Comparison of ENCODE assay signal across 25 cellular contexts in genomic region chr3:129173206-129173605, GRCh38. TPM values are rescaled to one million over a fixed set of nuclear protein-coding genes. Genes with fewer than 3 reads are reported as not detected.
DNase-seq lines count a peak whose midpoint lies in the region; ATAC-seq and TF ChIP-seq lines count a peak whose summit lies in the region.
"Had no signal": no experiment of that assay in that cellular context is flagged by ENCODE, and none has a peak within 500 bp of the region (broad histone marks: within the 10 kb centered on the region; RNA-seq: fewer than 3 reads in every experiment).

No MANE protein-coding gene starts in this region.

- no peak overlapping the region for H3K27ac ChIP-seq in CD4-positive, alpha-beta T cell (ENCODE audit: low read depth, low read length)
- H3K27ac ChIP-seq in GM23248 (0 out of 2 replicates have a peak overlapping the region, but pooled peaks have one; percentile 0), osteoblast (ENCODE audit: low read depth, low read length) (peak overlapping the region; percentile 50)
- H3K27ac ChIP-seq: breast epithelium, epithelial cell of prostate, foreskin keratinocyte, KMS-11, upper lobe of right lung, VCaP had no signal

- H3K9ac ChIP-seq in GM23248, result peak overlapping the region; percentile 4; the same call in 1 of the 2 replicates
- H3K9ac ChIP-seq: KMS-11 had no signal

- peaks cover 93% of the 10 kb centered on the region for H3K36me3 Mint-ChIP-seq in CD4-positive, alpha-beta T cell (ENCODE audit: low read depth)
- peaks cover 16% of the 10 kb centered on the region for H3K36me3 Mint-ChIP-seq in chondrocyte (ENCODE audit: low read depth)

- peaks cover 14% of the 10 kb centered on the region for H3K4me1 ChIP-seq in GM23248 (ENCODE audit: insufficient read depth)
- peaks cover 5% of the 10 kb centered on the region for H3K4me1 ChIP-seq in osteoblast (ENCODE audit: insufficient read depth, low read length)

- peaks cover 48% of the 10 kb centered on the region for H3K36me3 ChIP-seq in GM23248 (ENCODE audit: low read depth)
- H3K36me3 ChIP-seq in osteoblast (ENCODE audit: insufficient read depth, low read length), result peaks cover 45% of the 10 kb centered on the region

- CTCF ChIA-PET in CD4-positive, alpha-beta T cell (lab: Charles Lee), result no interaction called here

- H3K4me3 ChIP-seq in GM23248 (no peak overlapping the region), osteoblast (ENCODE audit: insufficient read depth, low read length) (no peak overlapping the region)
- H3K4me3 ChIP-seq: upper lobe of right lung had no signal

- in situ Hi-C loops in GM23248 (cut with MboI), result no loop called here

- H3K9me3 ChIP-seq in CD4-positive, alpha-beta T cell (ENCODE audit: control insufficient read depth, low read length), result no peaks in the 10 kb centered on the region
- H3K9me3 ChIP-seq in GM23248 (ENCODE audit: low read depth) (no peaks in the 10 kb centered on the region), osteoblast (ENCODE audit: low read depth, low read length) (no peaks in the 10 kb centered on the region)
- H3K9me3 ChIP-seq: breast epithelium, stomach, upper lobe of right lung had no signal

- no peaks in the 10 kb centered on the region for H3K27me3 ChIP-seq in CD4-positive, alpha-beta T cell (ENCODE audit: control insufficient read depth, insufficient read depth, low read length)
- H3K27me3 ChIP-seq in GM23248 (replicated peaks; ENCODE audit: insufficient read depth) (no peaks in the 10 kb centered on the region), osteoblast (ENCODE audit: insufficient read depth, low read length) (no peaks in the 10 kb centered on the region)
- H3K27me3 ChIP-seq: breast epithelium, foreskin keratinocyte, stomach, upper lobe of right lung had no signal

- no peak overlapping the region for H3K4me3 Mint-ChIP-seq in CD4-positive, alpha-beta T cell
- H3K4me3 Mint-ChIP-seq in chondrocyte (ENCODE audit: unreplicated experiment), result peak overlapping the region; percentile 4
- H3K4me3 Mint-ChIP-seq: nephron progenitor cell had no signal

- H3K4me1 Mint-ChIP-seq in CD4-positive, alpha-beta T cell (ENCODE audit: low read depth), result peaks cover 70% of the 10 kb centered on the region
- H3K4me1 Mint-ChIP-seq in chondrocyte (ENCODE audit: low read depth), result peaks cover 34% of the 10 kb centered on the region
- H3K4me1 Mint-ChIP-seq: nephron progenitor cell had no signal

- H3K9me3 Mint-ChIP-seq in CD4-positive, alpha-beta T cell, result no peaks in the 10 kb centered on the region
- H3K9me3 Mint-ChIP-seq in chondrocyte (ENCODE audit: low read depth), result no peaks in the 10 kb centered on the region
- H3K9me3 Mint-ChIP-seq: nephron progenitor cell had no signal

- H3F3A ChIP-seq in GM23248 (ENCODE audit: insufficient read depth), result peaks cover 57% of the 10 kb centered on the region

- peaks cover 97% of the 10 kb centered on the region for H3K79me2 ChIP-seq in GM23248 (ENCODE audit: insufficient read depth)
- H3K79me2 ChIP-seq in osteoblast (ENCODE audit: insufficient read depth, low read length), result peaks cover 88% of the 10 kb centered on the region

- H2AFZ ChIP-seq in GM23248, result no peak overlapping the region
- H2AFZ ChIP-seq in osteoblast (ENCODE audit: low read length), result no peak overlapping the region

- H3K27ac Mint-ChIP-seq in CD4-positive, alpha-beta T cell, result peak overlapping the region; percentile 100
- H3K27ac Mint-ChIP-seq in chondrocyte (ENCODE audit: unreplicated experiment), result peak overlapping the region; percentile 89
- H3K27ac Mint-ChIP-seq: nephron progenitor cell, progenitor cell of endocrine pancreas had no signal

- H3K27me3 Mint-ChIP-seq in CD4-positive, alpha-beta T cell, result no peaks in the 10 kb centered on the region
- no peaks in the 10 kb centered on the region for H3K27me3 Mint-ChIP-seq in chondrocyte (ENCODE audit: low read depth)
- H3K27me3 Mint-ChIP-seq: progenitor cell of endocrine pancreas had no signal

- WGBS in GM23248 (ENCODE audit: low coverage in 1 of 2, low lambda C conversion rate in 2 of 2, missing lambda C conversion rate in 2 of 2), 2 experiments, result 48 to 53% methylated on average over 2 of the region's 2 CpGs

- H3K4me2 ChIP-seq in GM23248 (ENCODE audit: unreplicated experiment) (peak overlapping the region; percentile 1), osteoblast (ENCODE audit: insufficient read depth, low read length) (peak overlapping the region; percentile 18)
- H3K4me2 ChIP-seq: KMS-11 had no signal

- no peak for DNase-seq in CD4-positive, alpha-beta T cell
- DNase-seq in GM23248, result peak; percentile 25
- no peak for DNase-seq in chondrocyte (ENCODE audit: low spot score)
- DNase-seq in osteoblast (ENCODE audit: insufficient read length, low spot score, missing footprints), result no peak
- DNase-seq in activated gamma-delta T cell (lab: John Stamatoyannopoulos, UW), result no peak
- DNase-seq in NCI-H128 (lab: John Stamatoyannopoulos, UW; ENCODE audit: unreplicated experiment), result no peak
- DNase-seq: activated CD4-positive, alpha-beta T cell treated with anti-CD3 and anti-CD28 coated beads, Interleukin-2, amount 50 U/mL, for 48 hours; activated T-cell treated with anti-CD3 and anti-CD28 coated beads, Interleukin-2, amount 50 U/mL, for 1 hour; AML-193; Calu3; foreskin keratinocyte; H7; kidney; NCI-H2029; NCI-H345; nephron progenitor cell; stimulated activated CD4-positive, alpha-beta T cell treated with anti-CD3 and anti-CD28 coated beads, Interleukin-4, amount 100 ng/mL, for 4 hours; stomach; upper lobe of right lung had no signal

- POLR2A ChIA-PET in CD4-positive, alpha-beta T cell (lab: Charles Lee), result interaction anchor here (1.4 to 1.8 kb wide), 2 partner anchors 10 to 11 kb away, joined by 7 read pairs; partner anchors contain the start of gene CNBP

- ATAC-seq in CD4-positive, alpha-beta T cell (ENCODE audit: poor library complexity), result no peak
- no peak for ATAC-seq in GM21515 (IDR thresholded peaks at IDR 0.05; ENCODE audit: unreplicated experiment)
- ATAC-seq: foreskin keratinocyte, upper lobe of right lung had no signal

- peaks cover 47% of the 10 kb centered on the region for H4K20me1 ChIP-seq in GM23248 (ENCODE audit: insufficient read depth)
- H4K20me1 ChIP-seq in osteoblast (ENCODE audit: insufficient read depth, low read length), result peaks cover 77% of the 10 kb centered on the region

- no peaks in the 10 kb centered on the region for H3K9me2 ChIP-seq in GM23248 (ENCODE audit: insufficient read depth)

- TF ChIP-seq CTCF in CD4-positive, alpha-beta T cell (IDR thresholded peaks at IDR 0.05), result no peak
- TF ChIP-seq CTCF in chondrocyte (IDR thresholded peaks at IDR 0.05) (no peak), osteoblast (IDR thresholded peaks at IDR 0.05; ENCODE audit: extremely low read depth, low read depth, low read length) (no peak)

- intact Hi-C loops in CD4-positive, alpha-beta T cell (cut with DNase I, micrococcal nuclease), result no loop called here

RNA-seq across cellular contexts. Expression of gene CNBP, which starts 10.5 kb away (rescaled TPM):
- total RNA-seq in CD4-positive, alpha-beta T cell, result 100 to 1,000 TPM; 260 to 267 TPM
- total RNA-seq in GM23248 (2014; rRNA removed; shearing (Covaris generic)), result 224 and 240 TPM in 2 replicates
- polyA plus RNA-seq in GM23248 (2016; fragmentation: Nextera tagmentation; extraction: Ambion mirVana), result 373 and 386 TPM in 2 replicates
- total RNA-seq in chondrocyte (130 to 158 TPM (median 138 TPM) in 3 replicates), osteoblast (215 and 233 TPM in 2 replicates)

RNA-seq across cellular contexts. Expression of gene ISY1, which starts 12.3 kb away (rescaled TPM):
- 10 to 100 TPM; 28.2 to 28.5 TPM for total RNA-seq in CD4-positive, alpha-beta T cell
- 28.3 and 33.8 TPM in 2 replicates for total RNA-seq in GM23248 (2014; rRNA removed; shearing (Covaris generic))
- polyA plus RNA-seq in GM23248 (2016; fragmentation: Nextera tagmentation; extraction: Ambion mirVana), result 51.3 and 51.9 TPM in 2 replicates
- total RNA-seq in chondrocyte (31.3 to 44.7 TPM (median 31.9 TPM) in 3 replicates), osteoblast (29.0 and 31.8 TPM in 2 replicates)

RNA-seq across cellular contexts. Expression of gene RAB43, which starts 51.6 kb away (rescaled TPM):
- 10 to 100 TPM; 47.5 to 48.1 TPM for total RNA-seq in CD4-positive, alpha-beta T cell
- total RNA-seq in GM23248 (2014; rRNA removed; shearing (Covaris generic)), result 19.7 and 21.6 TPM in 2 replicates
- 6.0 and 6.9 TPM in 2 replicates for polyA plus RNA-seq in GM23248 (2016; fragmentation: Nextera tagmentation; extraction: Ambion mirVana)
- total RNA-seq in chondrocyte (19.1 to 29.7 TPM (median 26.3 TPM) in 3 replicates), osteoblast (13.4 and 14.1 TPM in 2 replicates)
